In genomic region chr12:21992823-21993222, GRCh38 we compare ENCODE assay signal across 9 cellular contexts. TPM values are rescaled to one million over a fixed set of nuclear protein-coding genes. Genes with fewer than 3 reads are reported as not detected.
DNase-seq lines count a peak whose midpoint lies in the region; ATAC-seq and TF ChIP-seq lines count a peak whose summit lies in the region.
"Had no signal": no experiment of that assay in that cellular context is flagged by ENCODE, and none has a peak within 500 bp of the region (broad histone marks: within the 10 kb centered on the region; RNA-seq: fewer than 3 reads in every experiment).

No MANE protein-coding gene starts in this region.

- H3K27me3 ChIP-seq in transverse colon = no peaks in the 10 kb centered on the region

- H3K36me3 Mint-ChIP-seq in activated naive CD8-positive, alpha-beta T cell treated with anti-CD3 and anti-CD28 coated beads, Interleukin-2, amount 10 ng/mL, durations not matched to agents 7 days and 5 days = no peaks in the 10 kb centered on the region
- no peaks in the 10 kb centered on the region for H3K36me3 Mint-ChIP-seq in activated naive CD8-positive, alpha-beta T cell treated with anti-CD3 and anti-CD28 coated beads, Interleukin-2, amount 50 U/mL, for 24 hours (ENCODE audit: low read depth)
- peaks cover under 1% of the 10 kb centered on the region for H3K36me3 Mint-ChIP-seq in T-helper 17 cell (ENCODE audit: low read depth)

- peaks cover 0 to 7% (median 1%) of the 10 kb centered on the region in 4 donors for H3K4me1 ChIP-seq in transverse colon

- no peaks in the 10 kb centered on the region for H3K36me3 ChIP-seq in transverse colon

- peaks cover 7% of the 10 kb centered on the region for H3K4me1 Mint-ChIP-seq in activated naive CD8-positive, alpha-beta T cell treated with anti-CD3 and anti-CD28 coated beads, Interleukin-2, amount 10 ng/mL, durations not matched to agents 7 days and 5 days
- no peaks in the 10 kb centered on the region for H3K4me1 Mint-ChIP-seq in activated naive CD8-positive, alpha-beta T cell treated with anti-CD3 and anti-CD28 coated beads, Interleukin-2, amount 50 U/mL, for 24 hours
- H3K4me1 Mint-ChIP-seq in T-helper 17 cell = peaks cover 7% of the 10 kb centered on the region

- peak; percentile 72 for ATAC-seq in activated naive CD8-positive, alpha-beta T cell treated with anti-CD3 and anti-CD28 coated beads, Interleukin-2, amount 10 ng/mL, durations not matched to agents 7 days and 5 days (ENCODE audit: low read depth)
- ATAC-seq in activated naive CD8-positive, alpha-beta T cell treated with anti-CD3 and anti-CD28 coated beads, Interleukin-2, amount 50 U/mL, for 24 hours = no peak
- ATAC-seq in HG03066 (IDR thresholded peaks at IDR 0.05; ENCODE audit: low read depth, unreplicated experiment) (peak; percentile 56), T-helper 17 cell (no peak)

- H3K4me3 ChIP-seq in transverse colon = no peak overlapping the region

- H3K27me3 Mint-ChIP-seq in activated naive CD8-positive, alpha-beta T cell treated with anti-CD3 and anti-CD28 coated beads, Interleukin-2, amount 10 ng/mL, durations not matched to agents 7 days and 5 days = peaks cover 15% of the 10 kb centered on the region
- H3K27me3 Mint-ChIP-seq in activated naive CD8-positive, alpha-beta T cell treated with anti-CD3 and anti-CD28 coated beads, Interleukin-2, amount 50 U/mL, for 24 hours = peaks cover 5% of the 10 kb centered on the region
- peaks cover 22% of the 10 kb centered on the region for H3K27me3 Mint-ChIP-seq in T-helper 17 cell

- intact Hi-C loops in transverse colon (cut with DNase I; ENCODE audit: low total_unique reads) = no loop called here

- in situ Hi-C loops in transverse colon (cut with MboI; ENCODE audit: low pct_ligation_motif_present in 1 of 4, low pct_unique_long_range_greater_than_20kb in 1 of 4, low sequenced_read_pairs in 3 of 4) = loop anchor here in 1 of 4 donors (10.0 kb wide), 1 partner anchor 298 kb away; no protein-coding TSS in a partner anchor

- no peak for TF ChIP-seq POLR2A in transverse colon (IDR thresholded peaks at IDR 0.05)

- WGBS in transverse colon (ENCODE audit: low coverage in 1 of 2), 2 donors = 43 to 50% methylated on average over 1 to 3 of the region's 3 CpGs

- no peak for TF ChIP-seq CTCF in transverse colon (IDR thresholded peaks at IDR 0.05)

- TF ChIP-seq EP300 in transverse colon (IDR thresholded peaks at IDR 0.05; ENCODE audit: low read depth) = no peak

- H3K4me3 Mint-ChIP-seq in activated naive CD8-positive, alpha-beta T cell treated with anti-CD3 and anti-CD28 coated beads, Interleukin-2, amount 10 ng/mL, durations not matched to agents 7 days and 5 days = no peak overlapping the region
- H3K4me3 Mint-ChIP-seq in activated naive CD8-positive, alpha-beta T cell treated with anti-CD3 and anti-CD28 coated beads, Interleukin-2, amount 50 U/mL, for 24 hours = no peak overlapping the region
- peak overlapping the region; percentile 10 for H3K4me3 Mint-ChIP-seq in T-helper 17 cell

- DNase-seq in activated naive CD8-positive, alpha-beta T cell treated with anti-CD3 and anti-CD28 coated beads, Interleukin-2, amount 10 ng/mL, durations not matched to agents 7 days and 5 days = no peak
- no peak for DNase-seq in activated naive CD8-positive, alpha-beta T cell treated with anti-CD3 and anti-CD28 coated beads, Interleukin-2, amount 50 U/mL, for 24 hours
- no peak for DNase-seq in T-helper 17 cell
- peak; percentile 35 for DNase-seq in transverse colon
- DNase-seq in NCI-H526 (lab: John Stamatoyannopoulos, UW) = no peak
- DNase-seq in T1000 (lab: John Stamatoyannopoulos, UW) = no peak
- DNase-seq in DMS 273 (lab: John Stamatoyannopoulos, UW; ENCODE audit: unreplicated experiment) = no peak
- DNase-seq: NCI-H774 had no signal

- H3K27ac ChIP-seq in transverse colon = no peak overlapping the region

- H3K9me3 Mint-ChIP-seq in activated naive CD8-positive, alpha-beta T cell treated with anti-CD3 and anti-CD28 coated beads, Interleukin-2, amount 10 ng/mL, durations not matched to agents 7 days and 5 days = no peaks in the 10 kb centered on the region
- no peaks in the 10 kb centered on the region for H3K9me3 Mint-ChIP-seq in activated naive CD8-positive, alpha-beta T cell treated with anti-CD3 and anti-CD28 coated beads, Interleukin-2, amount 50 U/mL, for 24 hours

- H3K27ac Mint-ChIP-seq in activated naive CD8-positive, alpha-beta T cell treated with anti-CD3 and anti-CD28 coated beads, Interleukin-2, amount 10 ng/mL, durations not matched to agents 7 days and 5 days = peak overlapping the region; percentile 58
- no peak overlapping the region for H3K27ac Mint-ChIP-seq in activated naive CD8-positive, alpha-beta T cell treated with anti-CD3 and anti-CD28 coated beads, Interleukin-2, amount 50 U/mL, for 24 hours
- H3K27ac Mint-ChIP-seq in T-helper 17 cell = no peak overlapping the region

- H3K9me3 ChIP-seq in T-helper 17 cell (ENCODE audit: control insufficient read depth, low read length, poor library complexity, severe bottlenecking) (no peaks in the 10 kb centered on the region), transverse colon (no peaks in the 10 kb centered on the region)

- POLR2A ChIA-PET in activated naive CD8-positive, alpha-beta T cell treated with anti-CD3 and anti-CD28 coated beads, Interleukin-2, amount 10 ng/mL, durations not matched to agents 7 days and 5 days (lab: Charles Lee) = no interaction called here

RNA-seq across cellular contexts. Expression of gene ABCC9, which starts 51.6 kb away (rescaled TPM):
- not detected for total RNA-seq in activated naive CD8-positive, alpha-beta T cell treated with anti-CD3 and anti-CD28 coated beads, Interleukin-2, amount 10 ng/mL, durations not matched to agents 7 days and 5 days
- total RNA-seq in T-helper 17 cell (not detected), transverse colon (10 to 100 TPM in 1 of 4 donors, 1 to 10 TPM in 3; 5.2 to 10.2 (median 8.0) TPM)

RNA-seq across cellular contexts. Expression of gene CMAS, which starts 53.2 kb away (rescaled TPM):
- total RNA-seq in activated naive CD8-positive, alpha-beta T cell treated with anti-CD3 and anti-CD28 coated beads, Interleukin-2, amount 10 ng/mL, durations not matched to agents 7 days and 5 days = 10 to 100 TPM; 33.9 to 34.4 TPM
- total RNA-seq in T-helper 17 cell (10 to 100 TPM; 10.7 to 15.2 TPM), transverse colon (10 to 100 TPM; 12.3 to 92.6 (median 69.0) TPM)

Comparison
In these comparisons a context has a peak if more than half of its experiments do, and no peak if none do; other contexts are left out.
1. ATAC-seq: peak in activated naive CD8-positive, alpha-beta T cell treated with anti-CD3 and anti-CD28 coated beads, Interleukin-2, amount 10 ng/mL, durations not matched to agents 7 days and 5 days (single experiment) and HG03066 (single experiment); none in activated naive CD8-positive, alpha-beta T cell treated with anti-CD3 and anti-CD28 coated beads, Interleukin-2, amount 50 U/mL, for 24 hours (single experiment) and T-helper 17 cell (single experiment).
2. RNA of gene ABCC9, which starts 51.6 kb away (total RNA-seq): 5.2 to 10.2 TPM in transverse colon; not detected in activated naive CD8-positive, alpha-beta T cell treated with anti-CD3 and anti-CD28 coated beads, Interleukin-2, amount 10 ng/mL, durations not matched to agents 7 days and 5 days and not detected in T-helper 17 cell; every median in the first group is over 4 times any median in the second.